In the genomic region with DNA sequence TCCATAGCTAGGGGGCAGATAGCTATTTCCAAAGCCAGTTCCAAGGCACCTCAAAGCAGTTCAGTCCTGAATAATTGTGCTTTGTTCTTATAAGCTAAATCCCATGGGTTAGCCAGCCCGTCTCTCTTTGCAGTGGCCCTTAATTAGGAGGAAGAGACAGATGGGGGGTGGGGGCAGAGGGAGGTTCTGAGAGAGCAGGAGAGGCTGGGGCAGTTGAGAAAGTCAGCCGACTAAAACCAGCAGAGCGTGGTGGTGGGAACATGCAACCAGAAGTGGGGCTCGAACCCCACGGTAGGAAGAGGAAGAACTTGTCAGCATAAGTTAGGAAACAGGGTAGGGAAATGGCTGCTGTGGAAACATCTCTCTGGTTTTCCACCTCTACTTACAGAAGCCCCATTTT, we compare ENCODE assay signal across 24 cellular contexts. TPM values are rescaled to one million over a fixed set of nuclear protein-coding genes. Genes with fewer than 3 reads are reported as not detected.
A peak's percentile ranks its signal among the peaks of the same experiment; 100 is the strongest.
DNase-seq lines count a peak whose midpoint lies in the region; ATAC-seq, FAIRE-seq and TF ChIP-seq lines count a peak whose summit lies in the region.
"Had no signal": no experiment of that assay in that cellular context is flagged by ENCODE, and none has a peak within 500 bp of the region (broad histone marks: within the 10 kb centered on the region; RNA-seq: fewer than 3 reads in every experiment).

No MANE protein-coding gene starts in this region.

- no peaks in the 10 kb centered on the region for H3K9me3 ChIP-seq in HepG2 (ENCODE audit: low read length)
- H3K9me3 ChIP-seq in right lobe of liver = no peaks in the 10 kb centered on the region
- H3K9me3 ChIP-seq: BE2C, BLaER1, Caco-2 had no signal

- H3K4me1 ChIP-seq in HepG2 (ENCODE audit: insufficient read depth, low read length) = peaks cover 8% of the 10 kb centered on the region; the same call in 1 of the 2 replicates
- H3K4me1 ChIP-seq in right lobe of liver = no peaks in the 10 kb centered on the region
- H3K4me1 ChIP-seq: BE2C, Caco-2 had no signal

- H4K20me1 ChIP-seq in HepG2 (ENCODE audit: insufficient read depth, low read length) = no peaks in the 10 kb centered on the region
- H4K20me1 ChIP-seq: BLaER1 had no signal

- no TSS peak for BruUV-seq in HepG2 (replicated peaks; lab: Mats Ljungman, UMichigan)

- no peaks in the 10 kb centered on the region for H3K9me3 Mint-ChIP-seq in WTC11
- H3K9me3 Mint-ChIP-seq: CD4-positive, alpha-beta T cell; CD8-positive, alpha-beta T cell had no signal

- no peak for DNase-seq in HepG2 (ENCODE audit: low spot score)
- DNase-seq in right lobe of liver = no peak
- peak; percentile 31 for DNase-seq in NCI-H69 (lab: John Stamatoyannopoulos, UW)
- DNase-seq in WTC11 (ENCODE audit: low spot score) = no peak
- DNase-seq in KG1 (lab: John Stamatoyannopoulos, UW) = no peak
- no peak for DNase-seq in sciatic nerve (ENCODE audit: low spot score)
- DNase-seq: 8988T; ACHN; BE2C; Caco-2; Calu3; CD4-positive, alpha-beta T cell; CD8-positive, alpha-beta T cell; DMS79 treated with DMSO at 0.1 percent for 48 hours; GF-D8 had no signal

- TF ChIP-seq RAD21 in HepG2 (CRISPR knock-in tag; IDR thresholded peaks at IDR 0.05) = no peak

- TF ChIP-seq POLR2A in HepG2 (IDR thresholded peaks at IDR 0.05; ENCODE audit: insufficient read depth in 1 of 2, low read depth in 2 of 2, low read length in 2 of 2) (no peak), right lobe of liver (IDR thresholded peaks at IDR 0.05) (no peak)

- H2AFZ ChIP-seq in HepG2 (ENCODE audit: low read length) = no peak overlapping the region

- H3K27me3 ChIP-seq in HepG2 (ENCODE audit: control insufficient read depth in 1 of 2, insufficient read depth in 2 of 2, low read length in 2 of 2) = peaks cover 7 to 81% of the 10 kb centered on the region in 2 experiments; a peak in 4 of 5 replicates
- no peaks in the 10 kb centered on the region for H3K27me3 ChIP-seq in right lobe of liver

- in situ Hi-C loops in HepG2 (cut with HindIII; ENCODE audit: extremely low pct_ligation_motif_present, low pct_unique_long_range_greater_than_20kb) = no loop called here

- H3K4me3 Mint-ChIP-seq in WTC11 = no peak overlapping the region
- H3K4me3 Mint-ChIP-seq: CD4-positive, alpha-beta T cell; CD8-positive, alpha-beta T cell had no signal

- no peak overlapping the region for H3K9ac ChIP-seq in HepG2 (ENCODE audit: insufficient read depth, low read depth, low read length)
- H3K9ac ChIP-seq: BLaER1 had no signal

- peaks cover 8% of the 10 kb centered on the region; the same call in 1 of the 2 replicates for H3K4me1 Mint-ChIP-seq in WTC11

- TF ChIP-seq EP300 in HepG2 (IDR thresholded peaks at IDR 0.05; ENCODE audit: low read depth in 2 of 2, low read length in 2 of 2) = no peak
- TF ChIP-seq EP300 in HepG2 (CRISPR knock-in tag; IDR thresholded peaks at IDR 0.05; ENCODE audit: borderline replicate concordance) = no peak

- no peaks in the 10 kb centered on the region for H3K79me2 ChIP-seq in HepG2 (ENCODE audit: insufficient read depth, low read length)

- H3K27ac ChIP-seq in HepG2 (ENCODE audit: extremely low read length, insufficient read depth, low read length) (no peak overlapping the region), right lobe of liver (no peak overlapping the region)
- H3K27ac ChIP-seq: BLaER1, C4-2B had no signal

- H3K36me3 ChIP-seq in HepG2 (replicated peaks in 1 of 2; ENCODE audit: control insufficient read depth in 1 of 2, insufficient read depth in 2 of 2, low read length in 2 of 2) = no peaks in the 10 kb centered on the region
- H3K36me3 ChIP-seq in right lobe of liver = no peaks in the 10 kb centered on the region
- H3K36me3 ChIP-seq: BE2C, BLaER1 had no signal

- WGBS in HepG2 (ENCODE audit: low lambda C conversion rate) = 42% methylated on average over 5 of the region's 5 CpGs
- 47% methylated on average over 5 of the region's 5 CpGs for WGBS in right lobe of liver (ENCODE audit: insufficient coverage, low coverage, low lambda C conversion rate, missing lambda C conversion rate)

- no peak for FAIRE-seq in HepG2 (lab: Jason Lieb, UNC)
- FAIRE-seq: A204.1, D721Med, G401.6, GM12891, GM19239 had no signal

- H3K4me3 ChIP-seq in HepG2 (replicated peaks in 1 of 3; ENCODE audit: insufficient read depth in 1 of 3, low read depth in 2 of 3, low read length in 3 of 3) (no peak overlapping the region), right lobe of liver (no peak overlapping the region)
- H3K4me3 ChIP-seq: BLaER1 had no signal

- TF ChIP-seq CTCF in HepG2 (CRISPR knock-in tag; IDR thresholded peaks at IDR 0.05) (no peak), right lobe of liver (IDR thresholded peaks at IDR 0.05) (no peak), WTC11 (IDR thresholded peaks at IDR 0.05) (no peak)

- intact Hi-C loops in HepG2 (cut with micrococcal nuclease; ENCODE audit: unreplicated experiment) (no loop called here), right lobe of liver (cut with DNase I) (no loop called here), sciatic nerve (cut with DNase I) (no loop called here)

- no peak overlapping the region for H3K4me2 ChIP-seq in HepG2 (ENCODE audit: low read depth, low read length)
- H3K4me2 ChIP-seq: BLaER1 had no signal

- ATAC-seq in HepG2 = no peak
- no peak for ATAC-seq in right lobe of liver
- no peak for ATAC-seq in WTC11
- no peak for ATAC-seq in HG03520 (IDR thresholded peaks at IDR 0.05; ENCODE audit: unreplicated experiment)
- ATAC-seq in sciatic nerve = no peak
- ATAC-seq: CD8-positive, alpha-beta T cell had no signal

- H3K27me3 Mint-ChIP-seq in WTC11 (ENCODE audit: low read depth) = peaks cover 30% of the 10 kb centered on the region

- CTCF ChIA-PET in HepG2 (lab: Yijun Ruan, JAX; ENCODE audit: low intra/inter-chr PET ratio, low total read pairs) = interaction anchor here (0.9 kb wide), 1 partner anchor 8 kb away, joined by 3 read pairs; no protein-coding TSS in a partner anchor
- CTCF ChIA-PET in WTC11 (lab: Charles Lee) = interaction anchor here (0.6 to 1.5 kb wide), 4 partner anchors 8 to 20 kb away, joined by 3 to 5 read pairs (median 4); partner anchors contain the start of gene SCN4B

- H3K27ac Mint-ChIP-seq in WTC11 = no peak overlapping the region
- H3K27ac Mint-ChIP-seq: CD4-positive, alpha-beta T cell; CD8-positive, alpha-beta T cell had no signal

- no peaks in the 10 kb centered on the region for H3K36me3 Mint-ChIP-seq in WTC11
- H3K36me3 Mint-ChIP-seq: CD8-positive, alpha-beta T cell had no signal

- POLR2A ChIA-PET in HepG2 (lab: Yijun Ruan, JAX) = no interaction called here
- POLR2A ChIA-PET in WTC11 (lab: Charles Lee) = interaction anchor here (0.6 kb wide), 1 partner anchor 182 kb away, joined by 12 read pairs; no protein-coding TSS in a partner anchor

RNA-seq across cellular contexts. Expression of gene SCN4B, which starts 10.9 kb away (rescaled TPM):
- total RNA-seq in HepG2 (2016; rRNA removed; fragmentation: Illumina TruSeq; extraction: Trizol) = 0.04 TPM in 1 of 2 replicates, not detected in the other
- total RNA-seq in HepG2 (2016; cell fraction: cytosol; rRNA removed; fragmentation: Illumina TruSeq; extraction: Trizol; ENCODE audit: low read depth) = not detected in 2 replicates
- total RNA-seq in HepG2 (2016; cell fraction: insoluble cytoplasmic fraction; rRNA removed; fragmentation: Illumina TruSeq; extraction: Trizol) = 0.19 TPM in 1 of 2 replicates, not detected in the other
- total RNA-seq in HepG2 (2016; cell fraction: membrane; rRNA removed; fragmentation: Illumina TruSeq; extraction: Trizol) = 0.03 TPM in 1 of 2 replicates, not detected in the other
- not detected in 2 replicates for total RNA-seq in HepG2 (2016; cell fraction: nucleus; rRNA removed; fragmentation: Illumina TruSeq; extraction: Trizol)
- 0.29 and 0.38 TPM in 2 replicates for polyA plus RNA-seq in HepG2 (2011; rRNA removed)
- 0.13 and 0.19 TPM in 2 replicates for polyA plus RNA-seq in HepG2 (2011; cell fraction: cytosol; rRNA removed)
- polyA plus RNA-seq in HepG2 (2011; cell fraction: nucleus; rRNA removed) = 0.64 and 0.72 TPM in 2 replicates
- polyA plus RNA-seq in HepG2 (2012) = 0.07 TPM in 2 replicates
- not detected in 2 replicates for polyA plus RNA-seq in HepG2 (2016; cell fraction: cytosol; fragmentation: Illumina TruSeq; extraction: Trizol; ENCODE audit: low read depth)
- polyA plus RNA-seq in HepG2 (2016; cell fraction: insoluble cytoplasmic fraction; fragmentation: Illumina TruSeq; extraction: Trizol; ENCODE audit: low read depth) = 0.20 TPM in 1 of 2 replicates, not detected in the other
- polyA plus RNA-seq in HepG2 (2016; cell fraction: membrane; fragmentation: Illumina TruSeq; extraction: Trizol; ENCODE audit: low read depth) = 0.16 TPM in 1 of 2 replicates, not detected in the other
- 0.17 and 0.42 TPM in 2 replicates for polyA plus RNA-seq in HepG2 (2016; cell fraction: nucleus; fragmentation: Illumina TruSeq; extraction: Trizol; ENCODE audit: insufficient read depth, low read depth)
- 0.18 TPM in 1 of 2 replicates, not detected in the other for polyA minus RNA-seq in HepG2 (2011; rRNA and poly(A)+ RNA removed; ENCODE audit: low replicate concordance)
- polyA minus RNA-seq in HepG2 (2011; cell fraction: cytosol; rRNA and poly(A)+ RNA removed) = not detected in 2 replicates
- polyA minus RNA-seq in HepG2 (2011; cell fraction: nucleus; rRNA and poly(A)+ RNA removed) = 0.39 and 0.75 TPM in 2 replicates
- under 1 TPM; 0.11 to 0.30 (median 0.23) TPM for total RNA-seq in right lobe of liver
- total RNA-seq in WTC11 (2021) = 3.5 to 4.5 TPM (median 4.4 TPM) in 3 replicates
- 2.9 TPM for total RNA-seq in sciatic nerve
- total RNA-seq: Calu3; CD4-positive, alpha-beta T cell; CD8-positive, alpha-beta T cell had no signal

RNA-seq across cellular contexts. Expression of gene SCN2B, which starts 12.9 kb away (rescaled TPM):
- total RNA-seq in HepG2 (2016; rRNA removed; fragmentation: Illumina TruSeq; extraction: Trizol) = 0.02 TPM in 1 of 2 replicates, not detected in the other
- total RNA-seq in HepG2 (2016; cell fraction: cytosol; rRNA removed; fragmentation: Illumina TruSeq; extraction: Trizol; ENCODE audit: low read depth) = not detected in 2 replicates
- 0.02 TPM in 1 of 2 replicates, not detected in the other for total RNA-seq in HepG2 (2016; cell fraction: insoluble cytoplasmic fraction; rRNA removed; fragmentation: Illumina TruSeq; extraction: Trizol)
- total RNA-seq in HepG2 (2016; cell fraction: membrane; rRNA removed; fragmentation: Illumina TruSeq; extraction: Trizol) = not detected in 2 replicates
- total RNA-seq in HepG2 (2016; cell fraction: nucleus; rRNA removed; fragmentation: Illumina TruSeq; extraction: Trizol) = not detected in 2 replicates
- polyA plus RNA-seq in HepG2 (2011; rRNA removed) = 0.01 TPM in 2 replicates
- 0.01 and 0.03 TPM in 2 replicates for polyA plus RNA-seq in HepG2 (2011; cell fraction: cytosol; rRNA removed)
- 0.02 and 0.03 TPM in 2 replicates for polyA plus RNA-seq in HepG2 (2011; cell fraction: nucleus; rRNA removed)
- polyA plus RNA-seq in HepG2 (2012) = 0.03 TPM in 1 of 2 replicates, not detected in the other
- not detected in 2 replicates for polyA plus RNA-seq in HepG2 (2016; cell fraction: cytosol; fragmentation: Illumina TruSeq; extraction: Trizol; ENCODE audit: low read depth)
- 0.03 TPM in 1 of 2 replicates, not detected in the other for polyA plus RNA-seq in HepG2 (2016; cell fraction: insoluble cytoplasmic fraction; fragmentation: Illumina TruSeq; extraction: Trizol; ENCODE audit: low read depth)
- polyA plus RNA-seq in HepG2 (2016; cell fraction: membrane; fragmentation: Illumina TruSeq; extraction: Trizol; ENCODE audit: low read depth) = not detected in 2 replicates
- not detected in 2 replicates for polyA plus RNA-seq in HepG2 (2016; cell fraction: nucleus; fragmentation: Illumina TruSeq; extraction: Trizol; ENCODE audit: insufficient read depth, low read depth)
- not detected in 2 replicates for polyA minus RNA-seq in HepG2 (2011; rRNA and poly(A)+ RNA removed; ENCODE audit: low replicate concordance)
- not detected in 2 replicates for polyA minus RNA-seq in HepG2 (2011; cell fraction: cytosol; rRNA and poly(A)+ RNA removed)
- polyA minus RNA-seq in HepG2 (2011; cell fraction: nucleus; rRNA and poly(A)+ RNA removed) = not detected in 2 replicates
- not detected for total RNA-seq in right lobe of liver
- total RNA-seq in WTC11 (2021) = 0.16 to 0.37 TPM (median 0.20 TPM) in 3 replicates
- 2.7 TPM for total RNA-seq in sciatic nerve
- total RNA-seq: A673; Caco-2; Calu3; CD4-positive, alpha-beta T cell; CD8-positive, alpha-beta T cell had no signal

Comparison
In these comparisons a context has a peak if more than half of its experiments do, and no peak if none do; other contexts are left out.
1. Of the 50 proteins assayed by ChIP-seq in both HepG2 and WTC11: peak only in HepG2: none; only in WTC11: none; in both: ZNF317; in neither: 49.